Comparison of ENCODE assay signal across 8 cellular contexts in the genomic region with DNA sequence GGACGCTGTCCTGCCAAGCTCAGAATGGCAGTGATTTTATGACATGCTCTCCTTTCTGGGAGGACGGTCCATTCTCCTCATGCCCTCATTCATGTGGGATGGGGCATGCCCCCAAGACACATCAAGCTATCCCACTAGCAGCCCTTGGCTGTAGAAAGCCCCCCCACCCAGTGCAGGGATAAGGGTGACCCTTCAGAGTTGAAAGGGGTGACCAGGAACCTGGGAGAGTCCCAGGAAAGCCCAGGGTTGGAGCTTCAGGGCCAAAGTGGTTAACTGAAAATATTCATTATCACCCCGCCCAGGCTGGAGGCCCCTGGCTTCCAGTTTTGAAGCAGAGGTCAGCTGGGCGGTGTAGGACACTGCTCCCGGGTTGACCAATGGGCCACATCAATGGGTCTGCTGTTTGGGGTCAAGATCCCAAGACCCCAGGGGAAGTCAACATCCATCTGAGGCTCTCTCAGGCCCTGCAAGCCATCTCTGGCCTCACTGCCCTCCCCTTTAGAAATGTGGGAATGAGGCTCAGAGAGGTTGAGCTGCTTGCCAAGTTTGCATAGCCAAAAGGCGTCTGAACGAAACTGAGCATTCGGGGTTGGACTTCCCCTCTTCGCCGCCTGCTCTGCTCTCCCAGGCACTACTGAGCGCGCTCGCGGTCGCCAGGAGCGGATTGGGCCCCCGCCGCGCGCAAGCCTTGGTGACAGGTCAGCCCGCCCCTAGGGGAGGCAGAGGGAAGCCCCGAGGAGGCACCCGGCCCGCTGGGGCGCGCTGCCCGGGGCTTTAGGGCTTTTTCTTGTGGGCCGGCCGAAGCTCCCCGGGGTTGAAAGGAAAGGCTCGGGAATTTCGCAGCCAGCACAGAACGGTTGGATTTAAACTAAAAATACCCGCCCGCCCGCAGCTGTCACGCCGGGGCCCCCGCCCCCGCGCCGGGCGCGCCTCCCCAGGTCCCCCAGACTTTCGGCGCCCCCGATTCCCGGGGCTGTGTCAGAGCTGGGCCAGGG.
DNase-seq lines count a peak whose midpoint lies in the region; ATAC-seq lines count a peak whose summit lies in the region.

No MANE protein-coding gene starts in this region.

- peak; percentile 77 for DNase-seq in NCI-H82 (lab: John Stamatoyannopoulos, UW)
- no peak for DNase-seq in NCI-H82 treated with DMSO at 0.1 percent for 48 hours (lab: John Stamatoyannopoulos, UW; ENCODE audit: unreplicated experiment)
- DNase-seq in NCI-H2107 (lab: John Stamatoyannopoulos, UW) = peak; percentile 78
- peak; percentile 68 for DNase-seq in activated CD4-positive, alpha-beta T cell treated with anti-CD3 and anti-CD28 coated beads, Interleukin-2, amount 50 U/mL, for 4 hours
- DNase-seq in effector CD4-positive, alpha-beta T cell = peak; percentile 82
- DNase-seq in midbrain (lab: John Stamatoyannopoulos, UW) = peak; percentile 64
- peak; percentile 49 to 67 for DNase-seq in stimulated activated CD8-positive, alpha-beta memory T cell treated with anti-CD3 and anti-CD28 coated beads, Interleukin-4, amount 100 ng/mL, for 1 hour (ENCODE audit: low read depth in 2 of 2, low spot score in 1 of 2)

- peak; percentile 87 for ATAC-seq in HG02885 (IDR thresholded peaks at IDR 0.05; ENCODE audit: poor library complexity, unreplicated experiment)
